In genomic region chr19:10625003-10625761, GRCh38 we compare ENCODE assay signal across 8 cellular contexts. TPM values are rescaled to one million over a fixed set of nuclear protein-coding genes. Genes with fewer than 3 reads are reported as not detected.
DNase-seq lines count a peak whose midpoint lies in the region; ATAC-seq, FAIRE-seq and TF ChIP-seq lines count a peak whose summit lies in the region.

Gene SLC44A2, plus strand, starts transcription at chr19:10625553. Its CDS starts 81 bp downstream, at chr19:10625634.

- intact Hi-C loops in left ventricle myocardium superior (cut with micrococcal nuclease) (no loop called here), pancreas (cut with DNase I) (no loop called here)

- H3K27me3 ChIP-seq in astrocyte (ENCODE audit: insufficient read depth, low read length) (no peaks in the 10 kb centered on the region), pancreas (no peaks in the 10 kb centered on the region)

- peaks cover 19% of the 10 kb centered on the region for H3K79me2 ChIP-seq in astrocyte (ENCODE audit: insufficient read depth, low read length)

- H3K4me2 ChIP-seq in astrocyte (ENCODE audit: low read length), result peak within 1 kb of the TSS; percentile 94

- DNase-seq in COLO829 (ENCODE audit: low spot score) (peak; percentile 21), M059J (ENCODE audit: low read depth) (peak; percentile 67), astrocyte (ENCODE audit: low read depth) (peak; percentile 6), left ventricle myocardium superior (peak; percentile 91), pancreas (peak; percentile 90 to 97 (median 96)), DMS114 treated with DMSO at 0.1 percent for 48 hours (lab: John Stamatoyannopoulos, UW; ENCODE audit: unreplicated experiment) (no peak)

- H3K9me3 ChIP-seq in astrocyte (ENCODE audit: insufficient read depth, low read depth, low read length) (no peaks in the 10 kb centered on the region), pancreas (no peaks in the 10 kb centered on the region)

- H2AFZ ChIP-seq in astrocyte (ENCODE audit: low read depth, low read length), result peak within 1 kb of the TSS; percentile 71

- no peaks in the 10 kb centered on the region for H3K27me3 Mint-ChIP-seq in astrocyte (ENCODE audit: low read depth, unreplicated experiment)

- FAIRE-seq in astrocyte (lab: Jason Lieb, UNC) (no peak), pancreas (lab: Jason Lieb, UNC) (no peak)

- peak; percentile 98 for ATAC-seq in left ventricle myocardium superior
- peak; percentile 98 to 99 (median 99) for ATAC-seq in pancreas
- ATAC-seq in HG03342 (IDR thresholded peaks at IDR 0.05; ENCODE audit: unreplicated experiment), result no peak
- ATAC-seq in HG02938 (IDR thresholded peaks at IDR 0.05; ENCODE audit: unreplicated experiment), result no peak

- H4K20me1 ChIP-seq in astrocyte (ENCODE audit: insufficient read depth, low read length), result peaks cover 11% of the 10 kb centered on the region

- H3K36me3 Mint-ChIP-seq in astrocyte (ENCODE audit: low read depth, unreplicated experiment), result peaks cover 9% of the 10 kb centered on the region

- H3K4me3 ChIP-seq in astrocyte (ENCODE audit: insufficient read depth, low read depth, low read length) (peak within 1 kb of the TSS; percentile 61), pancreas (peak within 1 kb of the TSS; percentile 68 to 83 (median 76))

- H3K4me3 Mint-ChIP-seq in astrocyte (ENCODE audit: unreplicated experiment), result peak within 1 kb of the TSS; percentile 80

- peaks cover 1% of the 10 kb centered on the region for H3K4me1 Mint-ChIP-seq in astrocyte (ENCODE audit: low read depth, unreplicated experiment)

- no peak within 1 kb of the TSS for H3K27ac Mint-ChIP-seq in astrocyte (ENCODE audit: unreplicated experiment)

- 2 to 4% methylated on average over 33 to 52 of the region's 53 CpGs for WGBS in pancreas, 2 donors

- H3K27ac ChIP-seq in astrocyte (ENCODE audit: low read depth, low read length), result peak within 1 kb of the TSS; percentile 47
- H3K27ac ChIP-seq in pancreas, result peak within 1 kb of the TSS; percentile 75 to 91 (median 82)

- TF ChIP-seq CTCF in astrocyte (IDR thresholded peaks at IDR 0.05; ENCODE audit: insufficient read depth, low read depth, low read length) (no peak), pancreas (IDR thresholded peaks at IDR 0.05) (no peak)

- H3K36me3 ChIP-seq in astrocyte (ENCODE audit: insufficient read depth, low read length) (no peaks in the 10 kb centered on the region), pancreas (peaks cover 0 to 2% (median 0%) of the 10 kb centered on the region in 3 donors)

- peak within 1 kb of the TSS; percentile 81 for H3K9ac ChIP-seq in astrocyte (ENCODE audit: low read length)

- no peaks in the 10 kb centered on the region for H3K9me3 Mint-ChIP-seq in astrocyte (ENCODE audit: unreplicated experiment)

- H3K4me1 ChIP-seq in astrocyte (ENCODE audit: insufficient read depth, low read length) (peaks cover 5% of the 10 kb centered on the region), pancreas (peaks cover 6 to 10% (median 8%) of the 10 kb centered on the region in 3 donors)

RNA-seq across cellular contexts. Expression of gene SLC44A2, which starts in this region (rescaled TPM):
- 34.1 and 42.4 TPM in 2 replicates for total RNA-seq in M059J (2014; rRNA removed; shearing (Covaris generic))
- 91.6 and 94.5 TPM in 2 replicates for total RNA-seq in astrocyte
- 71.8 TPM for total RNA-seq in left ventricle myocardium superior
- total RNA-seq in pancreas, result 10 to 100 TPM; 32.7 to 69.0 (median 48.4) TPM
- 10 to 100 TPM; 42.8 to 61.5 TPM for polyA plus RNA-seq in pancreas

Comparison
In these comparisons a context has a peak if more than half of its experiments do, and no peak if none do; other contexts are left out.
1. ATAC-seq: peak in left ventricle myocardium superior (single experiment) and pancreas (4 of 4); none in HG03342 (single experiment) and HG02938 (single experiment).